In the genomic region with DNA sequence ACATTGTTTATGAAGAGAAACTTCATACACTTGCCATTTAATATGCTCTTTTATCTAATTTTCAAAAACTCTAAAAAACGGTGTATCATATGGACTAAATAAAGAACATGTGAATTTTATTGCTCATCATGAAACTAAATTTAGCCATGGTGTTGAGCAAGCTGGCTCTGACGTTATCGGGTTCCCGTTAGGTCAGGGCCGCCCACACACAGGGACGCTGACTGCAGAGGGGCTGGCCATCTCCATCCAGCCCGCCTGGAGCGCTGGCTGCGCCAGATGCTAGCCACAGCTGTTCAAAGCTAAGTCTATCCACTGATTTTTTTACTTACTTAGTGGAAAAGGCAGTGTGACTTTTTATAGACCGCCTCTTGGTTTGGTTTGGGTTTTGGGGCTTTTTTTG, we compare ENCODE assay signal across 8 cellular contexts. TPM values are rescaled to one million over a fixed set of nuclear protein-coding genes. Genes with fewer than 3 reads are reported as not detected.
DNase-seq lines count a peak whose midpoint lies in the region; TF ChIP-seq lines count a peak whose summit lies in the region.
"Had no signal": no experiment of that assay in that cellular context is flagged by ENCODE, and none has a peak within 500 bp of the region (broad histone marks: within the 10 kb centered on the region; RNA-seq: fewer than 3 reads in every experiment).

No MANE protein-coding gene starts in this region.

- DNase-seq in HL-60 (ENCODE audit: low read depth in 1 of 2, low spot score in 1 of 2) (peak; percentile 22 to 46), adrenal gland (peak; percentile 87 to 97 (median 94)), hepatocyte (ENCODE audit: low spot score) (peak; percentile 51), NCI-H2107 treated with DMSO at 0.1 percent for 48 hours (lab: John Stamatoyannopoulos, UW; ENCODE audit: unreplicated experiment) (no peak), NCI-H2196 (lab: John Stamatoyannopoulos, UW; ENCODE audit: unreplicated experiment) (no peak), cortex of kidney (lab: John Stamatoyannopoulos, UW) (no peak)
- DNase-seq: NCI-H345 had no signal

- peak in 1 of 2 donors; percentile 44 for TF ChIP-seq POLR2A in adrenal gland (IDR thresholded peaks at IDR 0.05)

- H3K4me1 ChIP-seq in adrenal gland (replicated peaks in 1 of 2) = peaks cover 14 to 17% of the 10 kb centered on the region in 2 donors
- no peaks in the 10 kb centered on the region for H3K4me1 ChIP-seq in hepatocyte (ENCODE audit: insufficient read depth)

- no peaks in the 10 kb centered on the region for H3K27me3 Mint-ChIP-seq in stimulated activated naive CD8-positive, alpha-beta T cell treated with anti-CD3 and anti-CD28 coated beads, Interleukin-15, Interleukin-2, amounts not matched to agents 100 ng/mL and 50 ng/mL, for 24 hours

- WGBS in adrenal gland, 4 donors = 13 to 23% (median 17%) methylated on average over 10 of the region's 10 CpGs
- WGBS in hepatocyte (ENCODE audit: low lambda C conversion rate, missing lambda C conversion rate) = 75% methylated on average over 10 of the region's 10 CpGs

- no peaks in the 10 kb centered on the region for H3K79me2 ChIP-seq in hepatocyte

- H2AFZ ChIP-seq in hepatocyte = no peak overlapping the region

- intact Hi-C loops in adrenal gland (cut with DNase I) = no loop called here

- H3K27ac Mint-ChIP-seq in stimulated activated naive CD8-positive, alpha-beta T cell treated with anti-CD3 and anti-CD28 coated beads, Interleukin-15, Interleukin-2, amounts not matched to agents 100 ng/mL and 50 ng/mL, for 24 hours = peak overlapping the region; percentile 54

- no peaks in the 10 kb centered on the region for H3K9me3 ChIP-seq in adrenal gland (replicated peaks in 1 of 3)
- H3K9me3 ChIP-seq in hepatocyte (ENCODE audit: low read depth) = no peaks in the 10 kb centered on the region

- TF ChIP-seq CTCF in HL-60 (IDR thresholded peaks at IDR 0.05; ENCODE audit: insufficient read depth, low read length) = no peak
- peak in 1 of 6 experiments; percentile 8 for TF ChIP-seq CTCF in adrenal gland (IDR thresholded peaks at IDR 0.05)
- TF ChIP-seq CTCF in hepatocyte (IDR thresholded peaks at IDR 0.05; ENCODE audit: poor library complexity) = no peak

- H3K36me3 Mint-ChIP-seq in stimulated activated naive CD8-positive, alpha-beta T cell treated with anti-CD3 and anti-CD28 coated beads, Interleukin-15, Interleukin-2, amounts not matched to agents 100 ng/mL and 50 ng/mL, for 24 hours (ENCODE audit: low read depth) = peaks cover 8% of the 10 kb centered on the region

- H3K27me3 ChIP-seq in HL-60 (ENCODE audit: insufficient read depth, poor library complexity, severe bottlenecking) (no peaks in the 10 kb centered on the region), adrenal gland (no peaks in the 10 kb centered on the region), hepatocyte (no peaks in the 10 kb centered on the region)

- H3K9me2 ChIP-seq in hepatocyte (replicated peaks; ENCODE audit: insufficient read depth) = no peaks in the 10 kb centered on the region

- H3K4me3 Mint-ChIP-seq in stimulated activated naive CD8-positive, alpha-beta T cell treated with anti-CD3 and anti-CD28 coated beads, Interleukin-15, Interleukin-2, amounts not matched to agents 100 ng/mL and 50 ng/mL, for 24 hours = no peak overlapping the region

- H3K4me3 ChIP-seq in HL-60 (replicated peaks; ENCODE audit: insufficient read depth, low read length) (no peak overlapping the region), adrenal gland (no peak overlapping the region), hepatocyte (no peak overlapping the region)

- H3K27ac ChIP-seq in HL-60 (replicated peaks) = no peak overlapping the region
- peak overlapping the region in 4 of 5 donors; percentile 48 to 68 (median 56) for H3K27ac ChIP-seq in adrenal gland
- no peak overlapping the region for H3K27ac ChIP-seq in hepatocyte

- H4K20me1 ChIP-seq in hepatocyte (ENCODE audit: insufficient read depth, poor library complexity, severe bottlenecking) = no peaks in the 10 kb centered on the region

- peaks cover 6% of the 10 kb centered on the region for H3K4me1 Mint-ChIP-seq in stimulated activated naive CD8-positive, alpha-beta T cell treated with anti-CD3 and anti-CD28 coated beads, Interleukin-15, Interleukin-2, amounts not matched to agents 100 ng/mL and 50 ng/mL, for 24 hours (ENCODE audit: low read depth)

- H3K36me3 ChIP-seq in adrenal gland (replicated peaks in 1 of 2) = peaks cover 0 to 7% of the 10 kb centered on the region in 2 donors
- no peaks in the 10 kb centered on the region for H3K36me3 ChIP-seq in hepatocyte (replicated peaks; ENCODE audit: insufficient read depth, low read depth)

- no peaks in the 10 kb centered on the region for H3K9me3 Mint-ChIP-seq in stimulated activated naive CD8-positive, alpha-beta T cell treated with anti-CD3 and anti-CD28 coated beads, Interleukin-15, Interleukin-2, amounts not matched to agents 100 ng/mL and 50 ng/mL, for 24 hours

- H3K4me2 ChIP-seq in hepatocyte = no peak overlapping the region

RNA-seq across cellular contexts. Expression of a gene that starts 36.5 kb away (rescaled TPM):
- total RNA-seq in adrenal gland (100 to 1,000 TPM; 295 to 509 (median 370) TPM), hepatocyte (342 and 405 TPM in 2 replicates)
- polyA plus RNA-seq in adrenal gland (100 to 1,000 TPM; 202 to 337 (median 273) TPM), hepatocyte (141 and 164 TPM in 2 replicates)

Comparison
In these comparisons a context has a peak if more than half of its experiments do, and no peak if none do; other contexts are left out.
1. DNase-seq: peak in HL-60 (2 of 2), adrenal gland (7 of 7) and hepatocyte (single experiment); none in NCI-H2107 treated with DMSO at 0.1 percent for 48 hours (single experiment), NCI-H2196 (single experiment) and cortex of kidney (single experiment).
2. H3K27ac ChIP-seq: peak in adrenal gland (4 of 5); none in HL-60 (single experiment) and hepatocyte (single experiment).